In the genomic region with DNA sequence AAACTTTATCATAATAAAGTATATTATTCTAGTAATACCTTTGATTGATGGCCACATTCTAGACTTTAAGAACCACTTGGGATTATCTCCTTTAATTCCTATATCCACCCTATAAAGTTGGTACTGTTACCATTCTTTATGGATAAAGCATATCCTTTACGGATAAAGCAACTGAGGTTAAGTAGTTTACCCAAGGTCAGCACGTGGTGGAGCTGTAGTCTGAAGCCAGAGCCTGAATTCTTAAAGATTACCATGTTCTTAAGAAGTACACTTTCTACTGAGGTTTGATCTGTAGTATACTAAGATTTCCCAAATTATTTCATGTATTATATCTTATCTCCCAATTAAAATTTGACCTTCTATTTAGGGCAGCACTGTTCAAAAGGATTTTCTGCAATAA, we compare ENCODE assay signal across 11 cellular contexts. TPM values are rescaled to one million over a fixed set of nuclear protein-coding genes. Genes with fewer than 3 reads are reported as not detected.
DNase-seq lines count a peak whose midpoint lies in the region; ATAC-seq and TF ChIP-seq lines count a peak whose summit lies in the region.
"Had no signal": no experiment of that assay in that cellular context is flagged by ENCODE, and none has a peak within 500 bp of the region (broad histone marks: within the 10 kb centered on the region; RNA-seq: fewer than 3 reads in every experiment).

No MANE protein-coding gene starts in this region.

- H3K4me3 ChIP-seq in CD8-positive, alpha-beta T cell (ENCODE audit: low read depth, low read length): no peak overlapping the region
- no peak overlapping the region for H3K4me3 ChIP-seq in HFF-Myc (replicated peaks; ENCODE audit: low read depth, low read length)

- CTCF ChIA-PET in CD8-positive, alpha-beta T cell (lab: Charles Lee): interaction anchor here (1.4 to 1.7 kb wide), 2 partner anchors 168 to 187 kb away, joined by 3 to 4 read pairs; a partner anchor contains a TSS

- H3K27ac ChIP-seq in CD8-positive, alpha-beta T cell (ENCODE audit: low read depth, low read length): no peak overlapping the region

- H3K9me3 ChIP-seq in CD8-positive, alpha-beta T cell (ENCODE audit: low read length): no peaks in the 10 kb centered on the region

- POLR2A ChIA-PET in CD8-positive, alpha-beta T cell (lab: Charles Lee): interaction anchor here (1.6 to 5.6 kb wide), 2 partner anchors 169 to 486 kb away, joined by 4 to 72 read pairs; a partner anchor contains a TSS

- H3K27me3 Mint-ChIP-seq in CD8-positive, alpha-beta T cell (ENCODE audit: low read depth): no peaks in the 10 kb centered on the region
- H3K27me3 Mint-ChIP-seq: memory B cell had no signal

- no peak overlapping the region for H3K4me3 Mint-ChIP-seq in CD8-positive, alpha-beta T cell

- no peaks in the 10 kb centered on the region for H3K9me3 Mint-ChIP-seq in CD8-positive, alpha-beta T cell
- H3K9me3 Mint-ChIP-seq: memory B cell had no signal

- intact Hi-C loops in CD8-positive, alpha-beta T cell (cut with DNase I, micrococcal nuclease): loop anchor here in 1 of 2 experiments (5.0 to 10.0 kb wide), 2 partner anchors 35 to 557 kb away; a partner anchor contains a TSS

- peak overlapping the region; percentile 37 for H3K27ac Mint-ChIP-seq in CD8-positive, alpha-beta T cell
- H3K27ac Mint-ChIP-seq: memory B cell had no signal

- H3K27me3 ChIP-seq in CD8-positive, alpha-beta T cell (ENCODE audit: insufficient read depth, low read length): no peaks in the 10 kb centered on the region

- no peaks in the 10 kb centered on the region for H3K36me3 ChIP-seq in CD8-positive, alpha-beta T cell (ENCODE audit: insufficient read depth, low read length)

- TF ChIP-seq CTCF in CD8-positive, alpha-beta T cell (IDR thresholded peaks at IDR 0.05): no peak
- peak; percentile 29 for TF ChIP-seq CTCF in HFF-Myc (IDR thresholded peaks at IDR 0.05; ENCODE audit: low read depth, low read length, missing control alignments)

- peaks cover 16% of the 10 kb centered on the region for H3K36me3 Mint-ChIP-seq in CD8-positive, alpha-beta T cell

- H3K4me1 ChIP-seq in CD8-positive, alpha-beta T cell (ENCODE audit: insufficient read depth, low read length): peaks cover 23% of the 10 kb centered on the region

- ATAC-seq in CD8-positive, alpha-beta T cell: no peak
- ATAC-seq in HG03460 (IDR thresholded peaks at IDR 0.05; ENCODE audit: unreplicated experiment): no peak

- DNase-seq in CD8-positive, alpha-beta T cell: no peak
- no peak for DNase-seq in HFF-Myc (ENCODE audit: extremely low read depth, low read depth)
- DNase-seq in amniotic epithelial cell (ENCODE audit: low read depth): peak; percentile 67
- peak; percentile 40 for DNase-seq in mucosa of gallbladder (ENCODE audit: low spot score)
- DNase-seq in globus pallidus (ENCODE audit: low spot score): no peak
- no peak for DNase-seq in NCI-H524 treated with DMSO at 0.1 percent for 48 hours (lab: John Stamatoyannopoulos, UW)
- DNase-seq in NCI-H1436 treated with DMSO at 0.1 percent for 48 hours (lab: John Stamatoyannopoulos, UW): no peak
- DNase-seq: activated CD4-positive, alpha-beta T cell treated with anti-CD3 and anti-CD28 coated beads for 1 hour; NCI-H1436 had no signal

- peaks cover 32% of the 10 kb centered on the region for H3K4me1 Mint-ChIP-seq in CD8-positive, alpha-beta T cell (ENCODE audit: low read depth)

RNA-seq across cellular contexts. Expression of a gene that starts 3.0 kb away (rescaled TPM):
- 10 to 100 TPM; 27.2 to 28.6 TPM for total RNA-seq in CD8-positive, alpha-beta T cell
- total RNA-seq in mucosa of gallbladder: 41.9 TPM

RNA-seq across cellular contexts. Expression of a gene that starts 38.4 kb away (rescaled TPM):
- total RNA-seq in CD8-positive, alpha-beta T cell: under 1 TPM; 0.11 to 0.33 TPM
- 2.4 TPM for total RNA-seq in mucosa of gallbladder

Comparison
In these comparisons a context has a peak if more than half of its experiments do, and no peak if none do; other contexts are left out.
1. DNase-seq: peak in amniotic epithelial cell (single experiment) and mucosa of gallbladder (single experiment); none in CD8-positive, alpha-beta T cell (0 of 7), HFF-Myc (single experiment), globus pallidus (single experiment), NCI-H524 treated with DMSO at 0.1 percent for 48 hours (single experiment) and NCI-H1436 treated with DMSO at 0.1 percent for 48 hours (single experiment).